Comparison of ENCODE assay signal across 12 cellular contexts in the genomic region with DNA sequence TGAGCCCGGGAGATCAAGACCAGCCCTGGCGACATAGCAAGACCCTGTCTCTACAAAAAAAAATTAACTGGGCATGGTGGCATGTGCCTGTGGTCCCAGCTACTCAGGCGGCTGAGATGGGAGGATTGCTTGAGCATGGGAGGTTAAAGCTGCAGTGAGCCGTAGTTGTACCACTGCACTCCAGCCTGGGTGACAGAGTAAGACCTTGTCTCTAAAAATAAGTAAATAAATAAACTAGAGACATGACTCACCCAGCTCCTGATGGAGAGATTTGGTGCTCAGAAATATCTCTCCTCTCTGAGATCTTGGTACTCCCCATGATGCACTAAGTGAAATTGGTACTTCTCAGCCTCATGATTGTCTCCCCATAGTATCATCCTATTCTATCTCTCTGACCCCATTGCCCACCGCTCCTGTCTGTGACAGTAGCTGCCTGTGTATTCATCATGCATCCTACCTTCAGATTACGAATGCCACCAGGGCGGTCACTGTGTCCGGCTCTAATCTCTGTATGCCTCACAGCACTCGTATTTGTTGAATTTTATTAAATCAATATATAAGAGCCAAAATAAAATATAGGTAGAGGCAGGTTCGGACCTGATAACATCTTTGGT. TPM values are rescaled to one million over a fixed set of nuclear protein-coding genes. Genes with fewer than 3 reads are reported as not detected.
DNase-seq lines count a peak whose midpoint lies in the region; ATAC-seq lines count a peak whose summit lies in the region.
"Had no signal": no experiment of that assay in that cellular context is flagged by ENCODE, and none has a peak within 500 bp of the region (broad histone marks: within the 10 kb centered on the region; RNA-seq: fewer than 3 reads in every experiment).

No MANE protein-coding gene starts in this region.

- H3K27ac ChIP-seq in GM23248 (no peak overlapping the region), layer of hippocampus (ENCODE audit: low read depth, low read length) (peak overlapping the region; percentile 23), skeletal muscle tissue (ENCODE audit: low read depth, low read length) (peak overlapping the region; percentile 48)

- H3K9me2 ChIP-seq in GM23248 (ENCODE audit: insufficient read depth), result no peaks in the 10 kb centered on the region

- DNase-seq in GM23248 (peak; percentile 32), adipocyte (ENCODE audit: low read depth) (peak; percentile 58), UCSD-AML1 (lab: John Stamatoyannopoulos, UW; ENCODE audit: unreplicated experiment) (no peak), NCI-H146 treated with DMSO at 0.1 percent for 48 hours (lab: John Stamatoyannopoulos, UW; ENCODE audit: unreplicated experiment) (no peak), GM19238 (ENCODE audit: insufficient read length, low spot score) (no peak)
- DNase-seq: CD4-positive, alpha-beta memory T cell; KG1; SW 1271 had no signal

- H3K4me3 ChIP-seq in GM23248 (no peak overlapping the region), adipocyte (ENCODE audit: low read length) (no peak overlapping the region), skeletal muscle tissue (ENCODE audit: low read length in 3 of 3) (no peak overlapping the region)

- no peaks in the 10 kb centered on the region for H4K20me1 ChIP-seq in GM23248 (ENCODE audit: insufficient read depth)

- H2AFZ ChIP-seq in GM23248, result no peak overlapping the region

- peaks cover 28% of the 10 kb centered on the region for H3F3A ChIP-seq in GM23248 (ENCODE audit: insufficient read depth)

- H3K27me3 ChIP-seq in GM23248 (replicated peaks; ENCODE audit: insufficient read depth) (no peaks in the 10 kb centered on the region), adipocyte (replicated peaks; ENCODE audit: control insufficient read depth, insufficient read depth, low read length) (no peaks in the 10 kb centered on the region), layer of hippocampus (ENCODE audit: control insufficient read depth, insufficient read depth, low read length) (no peaks in the 10 kb centered on the region), skeletal muscle tissue (ENCODE audit: control insufficient read depth in 3 of 3, insufficient read depth in 3 of 3, low read length in 3 of 3) (no peaks in the 10 kb centered on the region)

- 91 to 97% methylated on average over 10 of the region's 10 CpGs for WGBS in GM23248 (ENCODE audit: low coverage in 1 of 2, low lambda C conversion rate in 2 of 2, missing lambda C conversion rate in 2 of 2), 2 experiments

- H3K36me3 ChIP-seq in GM23248 (ENCODE audit: low read depth) (no peaks in the 10 kb centered on the region), adipocyte (ENCODE audit: control insufficient read depth, insufficient read depth, low read length, severe bottlenecking) (no peaks in the 10 kb centered on the region), skeletal muscle tissue (ENCODE audit: control insufficient read depth in 3 of 3, insufficient read depth in 3 of 3, low read length in 3 of 3) (no peaks in the 10 kb centered on the region)

- peaks cover 42% of the 10 kb centered on the region for H3K4me1 ChIP-seq in GM23248 (ENCODE audit: insufficient read depth)
- H3K4me1 ChIP-seq in adipocyte (ENCODE audit: control insufficient read depth, insufficient read depth, low read length), result peaks cover 84% of the 10 kb centered on the region
- H3K4me1 ChIP-seq in skeletal muscle tissue (ENCODE audit: control insufficient read depth in 3 of 3, insufficient read depth in 3 of 3, low read length in 3 of 3), result peaks cover 48 to 65% (median 50%) of the 10 kb centered on the region in 3 donors

- in situ Hi-C loops in GM23248 (cut with MboI), result no loop called here

- no peaks in the 10 kb centered on the region for H3K79me2 ChIP-seq in GM23248 (ENCODE audit: insufficient read depth)

- no peak for ATAC-seq in GM21515 (IDR thresholded peaks at IDR 0.05; ENCODE audit: unreplicated experiment)
- ATAC-seq: activated CD4-positive, CD25-positive, alpha-beta regulatory T cell treated with anti-CD3 and anti-CD28 coated beads, Interleukin-2, amount 50 U/mL, for 24 hours had no signal

- no peak overlapping the region for H3K4me2 ChIP-seq in GM23248 (ENCODE audit: unreplicated experiment)

- no peak overlapping the region for H3K9ac ChIP-seq in GM23248
- H3K9ac ChIP-seq in adipocyte (ENCODE audit: low read length), result peak overlapping the region; percentile 58
- H3K9ac ChIP-seq in skeletal muscle tissue (ENCODE audit: low read depth in 1 of 3, low read length in 3 of 3), result peak overlapping the region in 1 of 3 donors; percentile 35

- no peaks in the 10 kb centered on the region for H3K9me3 ChIP-seq in GM23248 (ENCODE audit: low read depth)
- H3K9me3 ChIP-seq in adipocyte (ENCODE audit: control insufficient read depth, low read length), result no peaks in the 10 kb centered on the region
- no peaks in the 10 kb centered on the region for H3K9me3 ChIP-seq in skeletal muscle tissue (ENCODE audit: control insufficient read depth in 3 of 3, low read length in 3 of 3)

RNA-seq across cellular contexts. Expression of a gene that starts 50.9 kb away (rescaled TPM):
- 24.2 and 28.7 TPM in 2 replicates for total RNA-seq in GM23248 (2014; rRNA removed; shearing (Covaris generic))
- 13.5 and 17.6 TPM in 2 replicates for polyA plus RNA-seq in GM23248 (2016; fragmentation: Nextera tagmentation; extraction: Ambion mirVana)
- total RNA-seq in skeletal muscle tissue, result 23.0 TPM

Comparison
In these comparisons a context has a peak if more than half of its experiments do, and no peak if none do; other contexts are left out.
1. DNase-seq: peak in GM23248 (single experiment) and adipocyte (single experiment); none in UCSD-AML1 (single experiment), NCI-H146 treated with DMSO at 0.1 percent for 48 hours (single experiment) and GM19238 (single experiment).